Comparison of ENCODE assay signal across 25 cellular contexts in the genomic region with DNA sequence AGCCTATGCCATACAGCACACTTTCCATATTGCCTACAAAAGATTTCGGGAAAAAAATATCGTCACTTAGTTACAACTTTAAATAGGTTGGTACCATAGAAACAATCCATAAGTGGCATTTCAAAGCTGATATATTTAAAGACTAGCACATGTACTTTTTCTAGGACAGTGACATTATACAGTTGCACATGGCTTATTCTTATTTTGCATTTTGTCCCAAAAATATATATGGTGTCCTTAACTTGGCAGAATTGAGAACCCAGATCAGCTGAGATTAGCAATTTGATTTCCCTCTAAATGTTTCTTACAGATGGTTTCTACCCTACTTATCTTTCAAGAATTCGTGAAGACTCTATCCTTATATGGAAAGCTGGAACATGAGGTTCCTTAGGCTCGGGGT.
"Had no signal": no experiment of that assay in that cellular context is flagged by ENCODE, and none has a peak within 500 bp of the region (broad histone marks: within the 10 kb centered on the region; RNA-seq: fewer than 3 reads in every experiment).

No MANE protein-coding gene starts in this region.

- H3K4me2 ChIP-seq: neural progenitor cell had no signal

- DNase-seq: cortex of kidney; effector memory CD8-positive, alpha-beta T cell; immature natural killer cell; kidney; left cardiac atrium; left ventricle myocardium inferior; mesenchymal stem cell; midbrain; naive B cell; nucleus accumbens; ovary; right cardiac atrium; small intestine; stimulated activated CD4-positive, alpha-beta T cell treated with anti-CD3 and anti-CD28 coated beads, Interleukin-2, amount 100 ng/mL, for 48 hours; stimulated activated CD8-positive, alpha-beta memory T cell treated with anti-CD3 and anti-CD28 coated beads, Interleukin-4, amount 100 ng/mL, for 48 hours; stimulated activated naive CD8-positive, alpha-beta T cell treated with anti-CD3 and anti-CD28 coated beads, Interleukin-15, Interleukin-2, amounts not matched to agents 100 U/mL and 50 U/mL, for 24 hours; testis; upper lobe of right lung had no signal

- H3K36me3 Mint-ChIP-seq: immature natural killer cell, naive B cell, neural progenitor cell had no signal

- H3K4me3 ChIP-seq: esophagus muscularis mucosa, left ventricle myocardium inferior, lung, neural progenitor cell, ovary, testis, tibial nerve, upper lobe of right lung, vagina had no signal

- H2AFZ ChIP-seq: neural progenitor cell had no signal

- H3K36me3 ChIP-seq: esophagus muscularis mucosa, neural progenitor cell, ovary, tibial nerve, upper lobe of right lung, vagina had no signal

- H3K4me3 Mint-ChIP-seq: effector memory CD8-positive, alpha-beta T cell; neural progenitor cell; stimulated activated effector memory CD8-positive, alpha-beta T cell treated with anti-CD3 and anti-CD28 coated beads, Interleukin-12 subunit alpha, Interleukin-12 subunit beta, amount 100 ng/mL, for 72 hours had no signal

- H3K9ac ChIP-seq: neural progenitor cell had no signal

- H3K27me3 Mint-ChIP-seq: effector memory CD8-positive, alpha-beta T cell; naive B cell had no signal

- H3K27ac Mint-ChIP-seq: effector memory CD8-positive, alpha-beta T cell; neural progenitor cell; stimulated activated effector memory CD8-positive, alpha-beta T cell treated with anti-CD3 and anti-CD28 coated beads, Interleukin-12 subunit alpha, Interleukin-12 subunit beta, amount 100 ng/mL, for 72 hours had no signal

- ATAC-seq: effector memory CD8-positive, alpha-beta T cell; left cardiac atrium; right cardiac atrium; stimulated activated naive CD8-positive, alpha-beta T cell treated with anti-CD3 and anti-CD28 coated beads, Interleukin-15, Interleukin-2, amounts not matched to agents 100 U/mL and 50 U/mL, for 24 hours; upper lobe of right lung had no signal

- H3K9me3 ChIP-seq: esophagus muscularis mucosa, left ventricle myocardium inferior, ovary, testis, tibial nerve, upper lobe of right lung, vagina had no signal

- H3K27ac ChIP-seq: epithelial cell of prostate, esophagus muscularis mucosa, left ventricle myocardium inferior, neural progenitor cell, ovary, testis, tibial nerve, upper lobe of right lung, vagina had no signal

- H3K27me3 ChIP-seq: esophagus muscularis mucosa, neural progenitor cell, ovary, testis, tibial nerve, upper lobe of right lung, vagina had no signal

- H3K9me3 Mint-ChIP-seq: effector memory CD8-positive, alpha-beta T cell; immature natural killer cell; naive B cell; neural progenitor cell; stimulated activated effector memory CD8-positive, alpha-beta T cell treated with anti-CD3 and anti-CD28 coated beads, Interleukin-12 subunit alpha, Interleukin-12 subunit beta, amount 100 ng/mL, for 72 hours had no signal

- FAIRE-seq: kidney, small intestine had no signal
